ENCODE assay signal across 16 cellular contexts in genomic region chr1:107870691-107871090, GRCh38.
DNase-seq lines count a peak whose midpoint lies in the region; ATAC-seq, FAIRE-seq and TF ChIP-seq lines count a peak whose summit lies in the region.
"Had no signal": no experiment of that assay in that cellular context is flagged by ENCODE, and none has a peak within 500 bp of the region (broad histone marks: within the 10 kb centered on the region; RNA-seq: fewer than 3 reads in every experiment).

No MANE protein-coding gene starts in this region.

- no peak for DNase-seq in CD8-positive, alpha-beta memory T cell
- DNase-seq in RCC 7860 (ENCODE audit: low spot score) (no peak), epithelial cell of proximal tubule (ENCODE audit: low read depth) (peak; percentile 42), naive B cell (no peak)
- no peak for DNase-seq in naive thymus-derived CD8-positive, alpha-beta T cell
- DNase-seq in activated CD4-positive, alpha-beta T cell treated with anti-CD3 and anti-CD28 coated beads for 36 hours, result no peak
- DNase-seq: NCI-H187 treated with DMSO at 0.1 percent for 48 hours; NCI-H524; nephron progenitor cell; retina; stimulated activated CD4-positive, alpha-beta T cell treated with anti-CD3 and anti-CD28 coated beads, Interleukin-2, amount 100 ng/mL, for 48 hours had no signal

- H3K4me1 Mint-ChIP-seq in CD8-positive, alpha-beta memory T cell, result peaks cover 36 to 62% (median 51%) of the 10 kb centered on the region in 3 donors
- H3K4me1 Mint-ChIP-seq in naive B cell, result peaks cover 60 to 97% (median 76%) of the 10 kb centered on the region in 3 donors
- peaks cover 21 to 83% (median 31%) of the 10 kb centered on the region in 4 donors for H3K4me1 Mint-ChIP-seq in naive thymus-derived CD8-positive, alpha-beta T cell
- peaks cover 29% of the 10 kb centered on the region for H3K4me1 Mint-ChIP-seq in activated CD4-positive, alpha-beta T cell treated with anti-CD3 and anti-CD28 coated beads for 36 hours

- H3K27me3 Mint-ChIP-seq in CD8-positive, alpha-beta memory T cell, result no peaks in the 10 kb centered on the region
- no peaks in the 10 kb centered on the region for H3K27me3 Mint-ChIP-seq in naive B cell
- H3K27me3 Mint-ChIP-seq in naive thymus-derived CD8-positive, alpha-beta T cell, result no peaks in the 10 kb centered on the region
- no peaks in the 10 kb centered on the region for H3K27me3 Mint-ChIP-seq in activated CD4-positive, alpha-beta T cell treated with anti-CD3 and anti-CD28 coated beads for 36 hours
- H3K27me3 Mint-ChIP-seq: type B pancreatic cell had no signal

- H3K36me3 ChIP-seq in CD8-positive, alpha-beta memory T cell (ENCODE audit: insufficient read depth, low read length), result no peaks in the 10 kb centered on the region

- no peaks in the 10 kb centered on the region for H3K9me3 Mint-ChIP-seq in CD8-positive, alpha-beta memory T cell
- H3K9me3 Mint-ChIP-seq in naive B cell, result peaks cover 0 to 9% (median 0%) of the 10 kb centered on the region in 7 donors
- peaks cover 0 to 4% (median 0%) of the 10 kb centered on the region in 9 donors for H3K9me3 Mint-ChIP-seq in naive thymus-derived CD8-positive, alpha-beta T cell
- H3K9me3 Mint-ChIP-seq in activated CD4-positive, alpha-beta T cell treated with anti-CD3 and anti-CD28 coated beads for 36 hours (ENCODE audit: low read depth), result no peaks in the 10 kb centered on the region

- peak overlapping the region in 6 of 8 donors; percentile 5 to 76 (median 43) for H3K27ac Mint-ChIP-seq in CD8-positive, alpha-beta memory T cell
- H3K27ac Mint-ChIP-seq in naive B cell, result peak overlapping the region; percentile 21 to 94 (median 92)
- peak overlapping the region in 4 of 10 donors; percentile 1 to 53 (median 14) for H3K27ac Mint-ChIP-seq in naive thymus-derived CD8-positive, alpha-beta T cell
- H3K27ac Mint-ChIP-seq in activated CD4-positive, alpha-beta T cell treated with anti-CD3 and anti-CD28 coated beads for 36 hours, result no peak overlapping the region
- H3K27ac Mint-ChIP-seq: type B pancreatic cell had no signal

- TF ChIP-seq CTCF in epithelial cell of proximal tubule (conservative IDR thresholded peaks at IDR 0.05; ENCODE audit: low read depth, low read length), result no peak

- H3K27me3 ChIP-seq in CD8-positive, alpha-beta memory T cell (ENCODE audit: insufficient read depth, low read length, poor library complexity, severe bottlenecking), result no peaks in the 10 kb centered on the region

- intact Hi-C loops in activated CD4-positive, alpha-beta T cell treated with anti-CD3 and anti-CD28 coated beads for 36 hours (cut with DNase I, micrococcal nuclease), result loop anchor here in 1 of 2 experiments (2.0 kb wide), 1 partner anchor 64 kb away; no protein-coding TSS in a partner anchor

- H3K36me3 Mint-ChIP-seq in CD8-positive, alpha-beta memory T cell, result peaks cover 0 to 19% (median 4%) of the 10 kb centered on the region in 3 donors
- peaks cover 13 to 20% of the 10 kb centered on the region in 2 donors for H3K36me3 Mint-ChIP-seq in naive B cell
- peaks cover 2 to 13% (median 5%) of the 10 kb centered on the region in 3 donors for H3K36me3 Mint-ChIP-seq in naive thymus-derived CD8-positive, alpha-beta T cell
- H3K36me3 Mint-ChIP-seq in activated CD4-positive, alpha-beta T cell treated with anti-CD3 and anti-CD28 coated beads for 36 hours (ENCODE audit: low read depth), result peaks cover 5% of the 10 kb centered on the region
- H3K36me3 Mint-ChIP-seq: type B pancreatic cell had no signal

- no peaks in the 10 kb centered on the region for H3K9me3 ChIP-seq in CD8-positive, alpha-beta memory T cell (ENCODE audit: low read length)

- POLR2A ChIA-PET in CD8-positive, alpha-beta memory T cell (lab: Charles Lee), result interaction anchor here (0.6 kb wide), 1 partner anchor 34 kb away, joined by 4 read pairs; no protein-coding TSS in a partner anchor
- POLR2A ChIA-PET in naive thymus-derived CD8-positive, alpha-beta T cell (lab: Charles Lee), result no interaction called here
- POLR2A ChIA-PET in activated CD4-positive, alpha-beta T cell treated with anti-CD3 and anti-CD28 coated beads for 36 hours (lab: Charles Lee), result no interaction called here

- ATAC-seq in naive B cell (ENCODE audit: low read depth in 2 of 2), result no peak
- no peak for ATAC-seq in naive thymus-derived CD8-positive, alpha-beta T cell
- no peak for ATAC-seq in HG03457 (IDR thresholded peaks at IDR 0.05; ENCODE audit: unreplicated experiment)
- no peak for ATAC-seq in GM19467 (IDR thresholded peaks at IDR 0.05; ENCODE audit: unreplicated experiment)
- ATAC-seq in activated CD4-positive, alpha-beta T cell treated with anti-CD3 and anti-CD28 coated beads for 36 hours, result no peak

- CTCF ChIA-PET in CD8-positive, alpha-beta memory T cell (lab: Charles Lee), result no interaction called here
- CTCF ChIA-PET in activated CD4-positive, alpha-beta T cell treated with anti-CD3 and anti-CD28 coated beads for 36 hours (lab: Charles Lee), result interaction anchor here (0.6 to 2.7 kb wide), 3 partner anchors 89 to 256 kb away, joined by 4 to 8 read pairs (median 5); no protein-coding TSS in a partner anchor

- H3K4me3 ChIP-seq in CD8-positive, alpha-beta memory T cell (ENCODE audit: low read length), result no peak overlapping the region
- H3K4me3 ChIP-seq in epithelial cell of proximal tubule (ENCODE audit: low read depth, low read length), result no peak overlapping the region
- H3K4me3 ChIP-seq: PC-9 had no signal

- FAIRE-seq in RCC 7860 (lab: Jason Lieb, UNC), result peak; percentile 45

- peaks cover 3% of the 10 kb centered on the region for H3K4me1 ChIP-seq in CD8-positive, alpha-beta memory T cell (ENCODE audit: insufficient read depth, low read length)

- H3K27ac ChIP-seq in CD8-positive, alpha-beta memory T cell (ENCODE audit: low read depth, low read length), result no peak overlapping the region
- H3K27ac ChIP-seq: PC-9, VCaP had no signal

- H3K4me3 Mint-ChIP-seq in CD8-positive, alpha-beta memory T cell, result peak overlapping the region in 1 of 7 donors; percentile 0
- peak overlapping the region in 5 of 8 donors; percentile 2 to 51 (median 9) for H3K4me3 Mint-ChIP-seq in naive B cell
- no peak overlapping the region for H3K4me3 Mint-ChIP-seq in naive thymus-derived CD8-positive, alpha-beta T cell
- no peak overlapping the region for H3K4me3 Mint-ChIP-seq in activated CD4-positive, alpha-beta T cell treated with anti-CD3 and anti-CD28 coated beads for 36 hours
- H3K4me3 Mint-ChIP-seq: nephron progenitor cell, type B pancreatic cell had no signal

Comparison
In these comparisons a context has a peak if more than half of its experiments do, and no peak if none do; other contexts are left out.
1. H3K4me3 Mint-ChIP-seq: peak in naive B cell (5 of 8); none in naive thymus-derived CD8-positive, alpha-beta T cell (0 of 10) and activated CD4-positive, alpha-beta T cell treated with anti-CD3 and anti-CD28 coated beads for 36 hours (single experiment).